9 cellular contexts compared by ENCODE assay signal in genomic region chr15:99507016-99507731, GRCh38. TPM values are rescaled to one million over a fixed set of nuclear protein-coding genes. Genes with fewer than 3 reads are reported as not detected.
DNase-seq lines count a peak whose midpoint lies in the region; ATAC-seq and TF ChIP-seq lines count a peak whose summit lies in the region.
"Had no signal": no experiment of that assay in that cellular context is flagged by ENCODE, and none has a peak within 500 bp of the region (broad histone marks: within the 10 kb centered on the region; RNA-seq: fewer than 3 reads in every experiment).

No MANE protein-coding gene starts in this region.

- H2AK5ac ChIP-seq in mesendoderm (ENCODE audit: low read length): no peak overlapping the region

- peaks cover 67 to 100% of the 10 kb centered on the region in 2 donors for H3K4me1 Mint-ChIP-seq in stimulated activated naive B cell treated with anti-CD40 and anti-IgM and Interleukin-4, amounts not matched to agents 10 μg/mL and 1 μg/mL and 100 μg/mL, for 72 hours

- TF ChIP-seq CTCF in HEK293 (tag by site-specific recombination; IDR thresholded peaks at IDR 0.05): no peak
- no peak for TF ChIP-seq CTCF in Peyer's patch (IDR thresholded peaks at IDR 0.05)

- H2BK120ac ChIP-seq in mesendoderm (ENCODE audit: low read depth, low read length): no peak overlapping the region

- H3K9me3 ChIP-seq in HEK293 (ENCODE audit: control insufficient read depth, insufficient read depth, low read depth, low read length): no peaks in the 10 kb centered on the region
- H3K9me3 ChIP-seq in Peyer's patch: no peaks in the 10 kb centered on the region
- H3K9me3 ChIP-seq: SJSA1 had no signal

- H2BK5ac ChIP-seq in mesendoderm (ENCODE audit: low read length): no peak overlapping the region

- no peaks in the 10 kb centered on the region for H3K27me3 Mint-ChIP-seq in stimulated activated naive B cell treated with anti-CD40 and anti-IgM and Interleukin-4, amounts not matched to agents 10 μg/mL and 1 μg/mL and 100 μg/mL, for 72 hours

- no peak overlapping the region for H3K23ac ChIP-seq in mesendoderm (ENCODE audit: low read length)

- peak overlapping the region; percentile 94 for H3K27ac Mint-ChIP-seq in stimulated activated naive B cell treated with anti-CD40 and anti-IgM and Interleukin-4, amounts not matched to agents 10 μg/mL and 1 μg/mL and 100 μg/mL, for 72 hours

- H4K8ac ChIP-seq in mesendoderm (ENCODE audit: low read depth, low read length): no peak overlapping the region

- H3K56ac ChIP-seq in mesendoderm (ENCODE audit: low read length): no peak overlapping the region

- no peak overlapping the region for H3K4me3 ChIP-seq in HEK293 (ENCODE audit: low read depth, low read length)
- no peak overlapping the region for H3K4me3 ChIP-seq in Peyer's patch
- no peak overlapping the region for H3K4me3 ChIP-seq in mesendoderm (ENCODE audit: low read length)
- H3K4me3 ChIP-seq: SJSA1 had no signal

- no peaks in the 10 kb centered on the region for H3K79me1 ChIP-seq in mesendoderm (ENCODE audit: low read length)

- H4K5ac ChIP-seq in mesendoderm (ENCODE audit: low read length): no peak overlapping the region

- H3K9me3 Mint-ChIP-seq in stimulated activated naive B cell treated with anti-CD40 and anti-IgM and Interleukin-4, amounts not matched to agents 10 μg/mL and 1 μg/mL and 100 μg/mL, for 72 hours: peaks cover 5% of the 10 kb centered on the region in 2 donors

- H3K4me1 ChIP-seq in HEK293 (ENCODE audit: control insufficient read depth, insufficient read depth, low read length) (peaks cover 11% of the 10 kb centered on the region), Peyer's patch (peaks cover 0 to 14% (median 5%) of the 10 kb centered on the region in 4 donors), mesendoderm (ENCODE audit: control insufficient read depth, low read depth, low read length) (no peaks in the 10 kb centered on the region)

- no peaks in the 10 kb centered on the region for H3K36me3 ChIP-seq in HEK293 (ENCODE audit: control insufficient read depth in 2 of 2, insufficient read depth in 1 of 2, low read length in 2 of 2)
- no peaks in the 10 kb centered on the region for H3K36me3 ChIP-seq in Peyer's patch
- H3K36me3 ChIP-seq in mesendoderm (ENCODE audit: control insufficient read depth, insufficient read depth, low read length): no peaks in the 10 kb centered on the region
- H3K36me3 ChIP-seq: SJSA1 had no signal

- POLR2A ChIA-PET in HEK293 (lab: Yijun Ruan, JAX): interaction anchor here (1.0 to 1.8 kb wide), 3 partner anchors 52 to 60 kb away, joined by 4 to 7 read pairs (median 5); partner anchors contain the start of gene MEF2A

- intact Hi-C loops in left cardiac atrium (cut with DNase I): loop anchor here (5.0 to 10.0 kb wide), 2 partner anchors 55 to 102 kb away; no protein-coding TSS in a partner anchor

- H3K27ac ChIP-seq in HEK293 (ENCODE audit: extremely low read depth, low read depth, low read length) (peak overlapping the region; percentile 66; the same call in 1 of the 2 replicates), Peyer's patch (peak overlapping the region in 3 of 4 donors; percentile 32 to 75 (median 50)), mesendoderm (ENCODE audit: low read depth, low read length) (no peak overlapping the region)
- H3K27ac ChIP-seq: SJSA1 had no signal

- DNase-seq in Peyer's patch: no peak
- DNase-seq in left cardiac atrium: peak; percentile 76
- peak; percentile 42 for DNase-seq in stimulated activated naive B cell treated with anti-CD40 and anti-IgM and Interleukin-4, amounts not matched to agents 10 μg/mL and 1 μg/mL and 100 μg/mL, for 72 hours
- DNase-seq in glomerular visceral epithelial cell (ENCODE audit: extremely low spot score): no peak
- DNase-seq in mesendoderm: no peak
- no peak for DNase-seq in iPS-NIHi7 (ENCODE audit: extremely low spot score)

- no peak for TF ChIP-seq POLR2A in Peyer's patch (IDR thresholded peaks at IDR 0.05)

- H3K4ac ChIP-seq in mesendoderm (ENCODE audit: low read depth, low read length): no peak overlapping the region

- no peak overlapping the region for H3K9ac ChIP-seq in mesendoderm (ENCODE audit: low read length)

- H3K4me2 ChIP-seq in mesendoderm (ENCODE audit: low read length): no peak overlapping the region

- H3K27me3 ChIP-seq in Peyer's patch (no peaks in the 10 kb centered on the region), mesendoderm (ENCODE audit: insufficient read depth, low read length, poor library complexity) (no peaks in the 10 kb centered on the region)
- H3K27me3 ChIP-seq: SJSA1 had no signal

- H3K18ac ChIP-seq in mesendoderm (ENCODE audit: low read length): no peak overlapping the region

- peak overlapping the region; percentile 73 to 74 for H3K4me3 Mint-ChIP-seq in stimulated activated naive B cell treated with anti-CD40 and anti-IgM and Interleukin-4, amounts not matched to agents 10 μg/mL and 1 μg/mL and 100 μg/mL, for 72 hours

- H3K79me2 ChIP-seq in mesendoderm (ENCODE audit: control insufficient read depth, insufficient read depth, low read length): no peaks in the 10 kb centered on the region

- no peak overlapping the region for H2BK15ac ChIP-seq in mesendoderm (replicated peaks; ENCODE audit: low read depth)

- peaks cover 13 to 27% of the 10 kb centered on the region in 2 donors for H3K36me3 Mint-ChIP-seq in stimulated activated naive B cell treated with anti-CD40 and anti-IgM and Interleukin-4, amounts not matched to agents 10 μg/mL and 1 μg/mL and 100 μg/mL, for 72 hours

- no CpG with 5 or more reads among the region's 13 CpGs for WGBS in mesendoderm (ENCODE audit: extremely low coverage, insufficient coverage, low lambda C conversion rate)

- CTCF ChIA-PET in HEK293 (lab: Yijun Ruan, JAX): interaction anchor here (0.5 to 1.6 kb wide), 7 partner anchors 35 to 1043 kb away, joined by 3 to 6 read pairs (median 3); no protein-coding TSS in a partner anchor

- ATAC-seq in left cardiac atrium: peak; percentile 84 to 85
- no peak for ATAC-seq in stimulated activated naive B cell treated with anti-CD40 and anti-IgM and Interleukin-4, amounts not matched to agents 10 μg/mL and 1 μg/mL and 100 μg/mL, for 72 hours (replicated peaks)
- ATAC-seq in HG03196 (IDR thresholded peaks at IDR 0.05; ENCODE audit: unreplicated experiment): no peak

TF ChIP-seq in HEK293, 187 proteins besides CTCF, POLR2A, EP300 and RAD21 (continues in another document):
- TF ChIP-seq ZNF660 (tag by site-specific recombination; IDR thresholded peaks at IDR 0.05) (0 out of 2 replicates have a peak, but pooled peaks have one; percentile 22), ZIC2 (tag by site-specific recombination; IDR thresholded peaks at IDR 0.05) (peak; percentile 42; the same call in 1 of the 2 replicates), ZNF621 (tag by site-specific recombination; IDR thresholded peaks at IDR 0.05) (no peak), ZNF398 (tag by site-specific recombination; IDR thresholded peaks at IDR 0.05) (no peak), ZNF580 (tag by site-specific recombination; IDR thresholded peaks at IDR 0.05) (0 out of 2 replicates have a peak, but pooled peaks have one; percentile 28), BCL11B (tag by site-specific recombination; IDR thresholded peaks at IDR 0.05; ENCODE audit: low read depth) (no peak), ZBTB17 (tag by site-specific recombination; IDR thresholded peaks at IDR 0.05) (peak; percentile 29; the same call in 1 of the 2 replicates), TCF7L2 (IDR thresholded peaks at IDR 0.05; ENCODE audit: borderline replicate concordance, low read depth, low read length) (0 out of 2 replicates have a peak, but pooled peaks have one; percentile 46), ZBTB49 (tag by site-specific recombination; IDR thresholded peaks at IDR 0.05; ENCODE audit: low read depth) (no peak), ZNF335 (tag by site-specific recombination; conservative IDR thresholded peaks at IDR 0.05) (peak; percentile 43; the same call in 1 of the 2 replicates), EGR2 (tag by site-specific recombination; IDR thresholded peaks at IDR 0.05; ENCODE audit: low read depth) (no peak)

RNA-seq across cellular contexts. Expression of gene MEF2A, which starts 58.6 kb away (rescaled TPM):
- total RNA-seq in Peyer's patch: 10 to 100 TPM; 34.1 to 94.1 (median 41.4) TPM
- 100 to 1,000 TPM in 1 of 2 donors, 10 to 100 TPM in 1; 96.0 to 145 TPM for total RNA-seq in left cardiac atrium
- polyA plus RNA-seq in mesendoderm (2013, experiment 1 of 2): 13.8 TPM
- 13.2 TPM for polyA plus RNA-seq in mesendoderm (2013, experiment 2 of 2)

Comparison
In these comparisons a context has a peak if more than half of its experiments do, and no peak if none do; other contexts are left out.
1. DNase-seq: peak in left cardiac atrium (single experiment) and stimulated activated naive B cell treated with anti-CD40 and anti-IgM and Interleukin-4, amounts not matched to agents 10 μg/mL and 1 μg/mL and 100 μg/mL, for 72 hours (single experiment); none in Peyer's patch (0 of 3), glomerular visceral epithelial cell (single experiment), mesendoderm (single experiment) and iPS-NIHi7 (single experiment).
2. ATAC-seq: peak in left cardiac atrium (2 of 2); none in stimulated activated naive B cell treated with anti-CD40 and anti-IgM and Interleukin-4, amounts not matched to agents 10 μg/mL and 1 μg/mL and 100 μg/mL, for 72 hours (0 of 2) and HG03196 (single experiment).